Comparison of ENCODE assay signal across 22 cellular contexts in the genomic region with DNA sequence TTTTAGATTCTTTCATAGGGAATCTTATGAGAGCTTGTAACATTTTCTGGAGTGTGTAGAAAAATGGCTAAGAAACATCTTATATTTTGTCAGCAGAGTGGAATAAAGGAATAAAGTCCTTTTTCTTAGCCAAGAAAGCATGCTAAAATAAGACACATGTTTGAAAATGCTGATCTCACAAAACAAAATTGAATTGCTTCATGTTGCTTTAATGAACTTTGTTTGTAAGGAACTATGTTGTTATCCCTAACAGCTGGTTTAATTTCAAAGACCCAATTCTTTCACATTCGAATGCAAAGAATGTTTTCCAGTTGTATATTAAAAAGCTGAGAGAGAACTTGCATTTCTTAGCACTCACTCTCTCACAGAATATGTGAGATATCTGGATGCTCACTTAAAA.
DNase-seq lines count a peak whose midpoint lies in the region; ATAC-seq, FAIRE-seq and TF ChIP-seq lines count a peak whose summit lies in the region.
"Had no signal": no experiment of that assay in that cellular context is flagged by ENCODE, and none has a peak within 500 bp of the region (broad histone marks: within the 10 kb centered on the region; RNA-seq: fewer than 3 reads in every experiment).

No MANE protein-coding gene starts in this region.

- no peak for TF ChIP-seq POLR2A in A549 (IDR thresholded peaks at IDR 0.05; ENCODE audit: low read length)

- H3K36me3 Mint-ChIP-seq in osteocyte (ENCODE audit: unreplicated experiment), result peaks cover 2% of the 10 kb centered on the region
- no peaks in the 10 kb centered on the region for H3K36me3 Mint-ChIP-seq in effector memory CD8-positive, alpha-beta T cell (ENCODE audit: insufficient read depth)
- H3K36me3 Mint-ChIP-seq: CD8-positive, alpha-beta T cell had no signal

- TF ChIP-seq CTCF in A549 (IDR thresholded peaks at IDR 0.05) (no peak), osteocyte (IDR thresholded peaks at IDR 0.05) (no peak)

- WGBS in A549 (ENCODE audit: missing lambda C conversion rate), result 90% methylated on average over 1 of the region's 1 CpG

- POLR2A ChIA-PET in A549 (lab: Yijun Ruan, JAX), result no interaction called here

- no peak overlapping the region for H3K27ac ChIP-seq in A549
- peak overlapping the region; percentile 93 for H3K27ac ChIP-seq in SK-N-MC
- H3K27ac ChIP-seq: HL-60 had no signal

- H3K27me3 Mint-ChIP-seq in osteocyte (ENCODE audit: unreplicated experiment), result no peaks in the 10 kb centered on the region
- no peaks in the 10 kb centered on the region for H3K27me3 Mint-ChIP-seq in effector memory CD8-positive, alpha-beta T cell

- H3K4me3 ChIP-seq in A549, result no peak overlapping the region
- H3K4me3 ChIP-seq in SK-N-MC, result peak overlapping the region; percentile 63

- in situ Hi-C loops in G401 (cut with HindIII; ENCODE audit: low sequenced_read_pairs), result no loop called here

- H3K9me3 ChIP-seq in A549 (no peaks in the 10 kb centered on the region), SK-N-MC (ENCODE audit: low read depth, low read length) (no peaks in the 10 kb centered on the region)

- peak overlapping the region; percentile 2 for H3K27ac Mint-ChIP-seq in osteocyte (ENCODE audit: unreplicated experiment)
- no peak overlapping the region for H3K27ac Mint-ChIP-seq in effector memory CD8-positive, alpha-beta T cell
- H3K27ac Mint-ChIP-seq: CD8-positive, alpha-beta T cell had no signal

- no peak for TF ChIP-seq RAD21 in A549 (conservative IDR thresholded peaks at IDR 0.05 in 1 of 2, IDR thresholded peaks at IDR 0.05 in 1 of 2)

- peak; percentile 54 for FAIRE-seq in A549 (lab: Jason Lieb, UNC)
- FAIRE-seq: H1 had no signal

- peaks cover 30% of the 10 kb centered on the region for H3K4me1 Mint-ChIP-seq in osteocyte (ENCODE audit: unreplicated experiment)
- no peaks in the 10 kb centered on the region for H3K4me1 Mint-ChIP-seq in effector memory CD8-positive, alpha-beta T cell (ENCODE audit: low read depth in 2 of 2)

- CTCF ChIA-PET in A549 (lab: Yijun Ruan, JAX), result interaction anchor here (0.9 kb wide), 1 partner anchor 10 kb away, joined by 3 read pairs; no protein-coding TSS in a partner anchor

- peak overlapping the region; percentile 47 for H3K9ac ChIP-seq in SK-N-MC (ENCODE audit: insufficient read length)

- DNase-seq in A549 (ENCODE audit: low read depth in 1 of 2, low spot score in 1 of 2) (no peak), SK-N-MC (ENCODE audit: low read depth, low spot score) (no peak), fibroblast of gingiva (ENCODE audit: low read depth) (peak; percentile 56), osteocyte (ENCODE audit: extremely low spot score, unreplicated experiment) (no peak), G401 (ENCODE audit: low spot score) (no peak), DMS79 (lab: John Stamatoyannopoulos, UW) (no peak), H4 (ENCODE audit: low spot score) (no peak)
- DNase-seq in effector memory CD8-positive, alpha-beta T cell, result no peak
- DNase-seq: 8988T; Calu3; CD8-positive, alpha-beta T cell; DMS53; MM.1S; NCI-H1092 treated with DMSO at 0.1 percent for 48 hours; NCI-H510A; NCI-H748 treated with DMSO at 0.1 percent for 48 hours; OCI-M1; RPMI8226; SHP77 treated with DMSO at 0.1 percent for 48 hours had no signal

- no peak overlapping the region for H3K4me3 Mint-ChIP-seq in osteocyte (ENCODE audit: unreplicated experiment)
- no peak overlapping the region for H3K4me3 Mint-ChIP-seq in effector memory CD8-positive, alpha-beta T cell
- H3K4me3 Mint-ChIP-seq: CD8-positive, alpha-beta T cell had no signal

- H3K36me3 ChIP-seq in SK-N-MC (ENCODE audit: insufficient read depth, low read length), result no peaks in the 10 kb centered on the region

- no peak for ATAC-seq in A549
- ATAC-seq in effector memory CD8-positive, alpha-beta T cell (replicated peaks), result no peak
- ATAC-seq: CD8-positive, alpha-beta T cell; SK-N-SH treated with all-trans-retinoic acid at 6 μM for 48 hours had no signal

- H3K9me3 Mint-ChIP-seq in osteocyte (ENCODE audit: unreplicated experiment), result peaks cover 16% of the 10 kb centered on the region
- no peaks in the 10 kb centered on the region for H3K9me3 Mint-ChIP-seq in effector memory CD8-positive, alpha-beta T cell
- H3K9me3 Mint-ChIP-seq: CD8-positive, alpha-beta T cell had no signal

- peaks cover 9% of the 10 kb centered on the region; the same call in 1 of the 3 replicates for H3K4me1 ChIP-seq in A549

- H3K4me2 ChIP-seq in A549, result no peak overlapping the region

- TF ChIP-seq EP300 in A549 (IDR thresholded peaks at IDR 0.05), result no peak

TF ChIP-seq in A549, 52 proteins besides CTCF, POLR2A, EP300 and RAD21:
- no peak for TF ChIP-seq TP53 (CRISPR knock-in tag; IDR thresholded peaks at IDR 0.05)
- peak; percentile 57 for TF ChIP-seq MAFK (IDR thresholded peaks at IDR 0.05; ENCODE audit: partially characterized antibody)
- TF ChIP-seq, protein P1, sequence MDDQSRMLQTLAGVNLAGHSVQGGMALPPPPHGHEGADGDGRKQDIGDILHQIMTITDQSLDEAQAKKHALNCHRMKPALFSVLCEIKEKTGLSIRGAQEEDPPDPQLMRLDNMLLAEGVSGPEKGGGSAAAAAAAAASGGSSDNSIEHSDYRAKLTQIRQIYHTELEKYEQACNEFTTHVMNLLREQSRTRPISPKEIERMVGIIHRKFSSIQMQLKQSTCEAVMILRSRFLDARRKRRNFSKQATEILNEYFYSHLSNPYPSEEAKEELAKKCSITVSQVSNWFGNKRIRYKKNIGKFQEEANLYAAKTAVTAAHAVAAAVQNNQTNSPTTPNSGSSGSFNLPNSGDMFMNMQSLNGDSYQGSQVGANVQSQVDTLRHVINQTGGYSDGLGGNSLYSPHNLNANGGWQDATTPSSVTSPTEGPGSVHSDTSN (IDR thresholded peaks at IDR 0.05), result no peak
TF ChIP-seq in A549: peak in this region for 1.
